In the genomic region with DNA sequence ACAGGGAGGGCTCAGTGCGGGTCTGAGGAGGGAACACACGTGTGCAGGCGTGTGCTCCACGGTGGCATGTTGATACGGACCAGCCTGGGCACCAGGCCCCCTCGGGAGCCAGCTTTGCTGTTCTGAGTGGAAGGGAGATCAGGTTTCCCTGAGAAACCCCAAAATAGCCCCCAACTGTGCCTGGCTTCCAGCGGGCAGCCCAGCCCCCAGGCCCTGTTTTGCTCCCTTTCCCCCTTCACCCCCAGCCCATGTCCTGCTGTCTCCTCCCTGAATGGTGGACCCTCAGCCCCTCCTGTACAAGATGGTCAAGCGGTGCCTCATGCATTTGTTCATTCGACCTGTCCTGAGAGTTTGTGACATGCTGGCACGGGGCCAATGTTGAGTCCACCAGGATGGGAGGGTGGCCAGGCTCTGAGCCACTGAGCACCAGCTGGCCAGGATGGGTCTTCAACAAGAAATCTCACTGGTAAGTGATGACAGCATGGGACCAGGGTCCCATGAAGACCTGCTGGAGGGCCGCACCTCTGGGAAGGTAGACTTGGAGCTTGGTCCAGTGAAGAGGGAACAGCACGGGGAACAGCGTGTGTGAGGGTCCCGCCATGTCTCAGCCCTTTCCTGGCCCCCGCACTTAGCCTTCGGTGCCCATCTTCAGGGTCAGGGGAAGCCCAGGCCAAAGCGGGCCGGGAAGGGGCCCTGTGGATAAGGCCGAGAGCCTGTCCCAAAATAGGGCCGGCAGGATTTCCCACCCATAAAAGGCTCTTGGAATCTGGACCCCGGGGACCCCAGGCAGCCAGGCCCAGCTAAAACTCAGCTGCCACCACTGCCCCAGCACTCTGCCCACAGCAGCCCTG, we compare ENCODE assay signal across 28 cellular contexts. TPM values are rescaled to one million over a fixed set of nuclear protein-coding genes. Genes with fewer than 3 reads are reported as not detected.
DNase-seq lines count a peak whose midpoint lies in the region; ATAC-seq, FAIRE-seq and TF ChIP-seq lines count a peak whose summit lies in the region.
"Had no signal": no experiment of that assay in that cellular context is flagged by ENCODE, and none has a peak within 500 bp of the region (broad histone marks: within the 10 kb centered on the region; RNA-seq: fewer than 3 reads in every experiment).

A gene with protein sequence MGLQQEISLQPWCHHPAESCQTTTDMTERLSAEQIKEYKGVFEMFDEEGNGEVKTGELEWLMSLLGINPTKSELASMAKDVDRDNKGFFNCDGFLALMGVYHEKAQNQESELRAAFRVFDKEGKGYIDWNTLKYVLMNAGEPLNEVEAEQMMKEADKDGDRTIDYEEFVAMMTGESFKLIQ (plus strand): TSS at position 419 of the 851 bp plus-strand sequence. CDS start 21 bp downstream, at position 440.

- H3K27me3 ChIP-seq in CD4-positive, alpha-beta T cell (ENCODE audit: control insufficient read depth, insufficient read depth, low read length): no peaks in the 10 kb centered on the region
- no peaks in the 10 kb centered on the region for H3K27me3 ChIP-seq in RWPE2 (ENCODE audit: insufficient read depth, poor library complexity, severe bottlenecking)
- peaks cover 5 to 34% of the 10 kb centered on the region in 2 experiments for H3K27me3 ChIP-seq in HepG2 (ENCODE audit: control insufficient read depth in 1 of 2, insufficient read depth in 2 of 2, low read length in 2 of 2)
- H3K27me3 ChIP-seq in colonic mucosa: no peaks in the 10 kb centered on the region
- no peaks in the 10 kb centered on the region for H3K27me3 ChIP-seq in A673 (replicated peaks; ENCODE audit: insufficient read depth, low read depth, low read length, poor library complexity)
- H3K27me3 ChIP-seq in GM23338 (ENCODE audit: insufficient read depth): no peaks in the 10 kb centered on the region
- H3K27me3 ChIP-seq: testis, vagina had no signal

- WGBS in HepG2 (ENCODE audit: low lambda C conversion rate): 74% methylated on average over 13 of the region's 21 CpGs

- H4K20me1 ChIP-seq in HepG2 (ENCODE audit: insufficient read depth, low read length): no peaks in the 10 kb centered on the region
- H4K20me1 ChIP-seq in GM23338 (replicated peaks; ENCODE audit: insufficient read depth): no peaks in the 10 kb centered on the region

- POLR2A ChIA-PET in CD4-positive, alpha-beta T cell (lab: Charles Lee): no interaction called here
- POLR2A ChIA-PET in HepG2 (lab: Yijun Ruan, JAX): interaction anchor here (0.6 to 1.5 kb wide), 2 partner anchors 18 to 305 kb away, joined by 3 to 4 read pairs; no protein-coding TSS in a partner anchor
- POLR2A ChIA-PET in A673 (lab: Charles Lee; ENCODE audit: low non-redundant PET): interaction anchor here (0.6 kb wide), 1 partner anchor 489 kb away, joined by 10 read pairs; no protein-coding TSS in a partner anchor

- no peak for TF ChIP-seq CTCF in CD4-positive, alpha-beta T cell (IDR thresholded peaks at IDR 0.05)
- TF ChIP-seq CTCF in RWPE2 (IDR thresholded peaks at IDR 0.05; ENCODE audit: poor library complexity, severe bottlenecking) (no peak), HepG2 (CRISPR knock-in tag; IDR thresholded peaks at IDR 0.05) (no peak), colonic mucosa (IDR thresholded peaks at IDR 0.05) (no peak), A673 (conservative IDR thresholded peaks at IDR 0.05; ENCODE audit: low read depth, low read length) (no peak), GM23338 (conservative IDR thresholded peaks at IDR 0.05; ENCODE audit: low read depth in 2 of 2) (no peak)

- in situ Hi-C loops in HepG2 (cut with HindIII; ENCODE audit: extremely low pct_ligation_motif_present, low pct_unique_long_range_greater_than_20kb): no loop called here

- TF ChIP-seq RAD21 in HepG2 (CRISPR knock-in tag; IDR thresholded peaks at IDR 0.05): no peak

- H3K4me1 Mint-ChIP-seq in CD4-positive, alpha-beta T cell (ENCODE audit: low read depth): peaks cover 4% of the 10 kb centered on the region
- H3K4me1 Mint-ChIP-seq in GM23338: peaks cover 13% of the 10 kb centered on the region

- H3K4me3 Mint-ChIP-seq in CD4-positive, alpha-beta T cell: peak within 1 kb of the TSS; percentile 58
- no peak within 1 kb of the TSS for H3K4me3 Mint-ChIP-seq in GM23338

- H3K27ac ChIP-seq in CD4-positive, alpha-beta T cell (ENCODE audit: low read depth, low read length): no peak within 1 kb of the TSS
- H3K27ac ChIP-seq in RWPE2 (ENCODE audit: poor library complexity, severe bottlenecking) (no peak within 1 kb of the TSS), HepG2 (ENCODE audit: extremely low read length, insufficient read depth, low read length) (no peak within 1 kb of the TSS), colonic mucosa (no peak within 1 kb of the TSS), A673 (ENCODE audit: low read depth, low read length, poor library complexity, severe bottlenecking) (no peak within 1 kb of the TSS), GM23338 (ENCODE audit: low read depth) (no peak within 1 kb of the TSS)
- H3K27ac ChIP-seq: foreskin keratinocyte, lower lobe of right lung, testis, vagina had no signal

- H3K36me3 ChIP-seq in RWPE2 (ENCODE audit: low read depth) (no peaks in the 10 kb centered on the region), HepG2 (replicated peaks in 1 of 2; ENCODE audit: control insufficient read depth in 1 of 2, insufficient read depth in 2 of 2, low read length in 2 of 2) (no peaks in the 10 kb centered on the region), colonic mucosa (no peaks in the 10 kb centered on the region), A673 (ENCODE audit: insufficient read depth, low read length, poor library complexity, severe bottlenecking) (no peaks in the 10 kb centered on the region), GM23338 (ENCODE audit: insufficient read depth) (no peaks in the 10 kb centered on the region)
- H3K36me3 ChIP-seq: lower lobe of right lung, vagina had no signal

- FAIRE-seq in HepG2 (lab: Jason Lieb, UNC): no peak
- FAIRE-seq: astrocyte, H54, keratinocyte had no signal

- no peak for DNase-seq in CD4-positive, alpha-beta T cell
- DNase-seq in RWPE2 (ENCODE audit: low spot score): peak; percentile 54
- DNase-seq in HepG2 (ENCODE audit: low spot score): no peak
- peak; percentile 61 for DNase-seq in sciatic nerve (ENCODE audit: low spot score)
- no peak for DNase-seq in NCI-H187 treated with DMSO at 0.1 percent for 48 hours (lab: John Stamatoyannopoulos, UW)
- DNase-seq in colonic mucosa: no peak
- DNase-seq in A673 (ENCODE audit: low spot score): no peak
- DNase-seq in GM23338 (ENCODE audit: low spot score): no peak
- DNase-seq: activated CD4-positive, alpha-beta T cell treated with anti-CD3 and anti-CD28 coated beads, Interleukin-2, amount 50 U/mL, for 48 hours; activated CD8-positive, alpha-beta memory T cell treated with anti-CD3 and anti-CD28 coated beads, Interleukin-2, amount 50 U/mL, for 4 hours; activated naive CD4-positive, alpha-beta T cell treated with anti-CD3 and anti-CD28 coated beads, Interleukin-2, amount 50 U/mL, for 16 hours; C1 segment of cervical spinal cord; cerebellar nuclear complex; effector CD8-positive, alpha-beta T cell; foreskin keratinocyte; NCI-H1694; NCI-H2171 treated with DMSO at 0.1 percent for 48 hours; NCI-H69; stimulated activated CD4-positive, alpha-beta T cell treated with anti-CD3 and anti-CD28 coated beads, Interleukin-4, amount 100 ng/mL, for 1 hour; stimulated activated naive CD4-positive, alpha-beta T cell; SW 1271; testis had no signal

- no peaks in the 10 kb centered on the region for H3K9me3 Mint-ChIP-seq in CD4-positive, alpha-beta T cell
- no peaks in the 10 kb centered on the region for H3K9me3 Mint-ChIP-seq in GM23338

- H3K27me3 Mint-ChIP-seq in CD4-positive, alpha-beta T cell: no peaks in the 10 kb centered on the region
- peaks cover 9% of the 10 kb centered on the region for H3K27me3 Mint-ChIP-seq in GM23338 (ENCODE audit: insufficient read depth, low read depth, poor library complexity)

- no peak within 1 kb of the TSS for H3K27ac Mint-ChIP-seq in CD4-positive, alpha-beta T cell
- H3K27ac Mint-ChIP-seq in GM23338: no peak within 1 kb of the TSS

- H2AFZ ChIP-seq in HepG2 (ENCODE audit: low read length) (no peak within 1 kb of the TSS), GM23338 (no peak within 1 kb of the TSS)

- intact Hi-C loops in CD4-positive, alpha-beta T cell (cut with DNase I, micrococcal nuclease): loop anchor here in 1 of 2 experiments (5.0 kb wide), 1 partner anchor 217 kb away; no protein-coding TSS in a partner anchor
- intact Hi-C loops in HepG2 (cut with micrococcal nuclease; ENCODE audit: unreplicated experiment) (no loop called here), sciatic nerve (cut with DNase I) (no loop called here), colonic mucosa (cut with DNase I) (no loop called here), A673 (cut with micrococcal nuclease; ENCODE audit: unreplicated experiment) (no loop called here)

- CTCF ChIA-PET in CD4-positive, alpha-beta T cell (lab: Charles Lee): no interaction called here
- CTCF ChIA-PET in HepG2 (lab: Yijun Ruan, JAX; ENCODE audit: low intra/inter-chr PET ratio, low total read pairs): no interaction called here
- CTCF ChIA-PET in A673 (lab: Charles Lee): no interaction called here

- BruUV-seq in HepG2 (replicated peaks; lab: Mats Ljungman, UMichigan) (no TSS peak), A673 (replicated peaks; lab: Mats Ljungman, UMichigan) (no TSS peak)

- H3K79me2 ChIP-seq in HepG2 (ENCODE audit: insufficient read depth, low read length): no peaks in the 10 kb centered on the region
- no peaks in the 10 kb centered on the region for H3K79me2 ChIP-seq in GM23338 (replicated peaks; ENCODE audit: insufficient read depth)

- TF ChIP-seq EP300 in HepG2 (IDR thresholded peaks at IDR 0.05; ENCODE audit: low read depth in 2 of 2, low read length in 2 of 2) (no peak), HepG2 (CRISPR knock-in tag; IDR thresholded peaks at IDR 0.05; ENCODE audit: borderline replicate concordance) (no peak)

- H3K4me2 ChIP-seq in HepG2 (ENCODE audit: low read depth, low read length) (peak within 1 kb of the TSS; percentile 76), GM23338 (no peak within 1 kb of the TSS)

- H3K4me1 ChIP-seq in RWPE2 (ENCODE audit: insufficient read depth, poor library complexity, severe bottlenecking): no peaks in the 10 kb centered on the region
- peaks cover 46% of the 10 kb centered on the region for H3K4me1 ChIP-seq in HepG2 (ENCODE audit: insufficient read depth, low read length)
- H3K4me1 ChIP-seq in colonic mucosa: peaks cover 14% of the 10 kb centered on the region
- peaks cover 13% of the 10 kb centered on the region for H3K4me1 ChIP-seq in A673 (ENCODE audit: insufficient read depth, low read length, poor library complexity, severe bottlenecking)
- peaks cover 2% of the 10 kb centered on the region; the same call in 1 of the 2 replicates for H3K4me1 ChIP-seq in GM23338 (ENCODE audit: insufficient read depth)
- H3K4me1 ChIP-seq: foreskin keratinocyte had no signal

- no peak within 1 kb of the TSS for H3K4me3 ChIP-seq in RWPE2 (ENCODE audit: severe bottlenecking)
- H3K4me3 ChIP-seq in HepG2 (replicated peaks in 1 of 3; ENCODE audit: insufficient read depth in 1 of 3, low read depth in 2 of 3, low read length in 3 of 3): peak within 1 kb of the TSS in 1 of 3 experiments; percentile 60; a peak in 1 of 6 replicates
- H3K4me3 ChIP-seq in colonic mucosa: no peak within 1 kb of the TSS
- H3K4me3 ChIP-seq in A673 (ENCODE audit: low read depth, low read length, poor library complexity, severe bottlenecking): no peak within 1 kb of the TSS
- H3K4me3 ChIP-seq in GM23338: no peak within 1 kb of the TSS
- H3K4me3 ChIP-seq: lower lobe of right lung, testis, vagina had no signal

- H3K9ac ChIP-seq in HepG2 (ENCODE audit: insufficient read depth, low read depth, low read length): peak within 1 kb of the TSS; percentile 40; the same call in 1 of the 2 replicates
- H3K9ac ChIP-seq in colonic mucosa (ENCODE audit: low read depth in 2 of 2, low read length in 2 of 2): no peak within 1 kb of the TSS

- no peak for TF ChIP-seq POLR2A in HepG2 (IDR thresholded peaks at IDR 0.05; ENCODE audit: insufficient read depth in 1 of 2, low read depth in 2 of 2, low read length in 2 of 2)

- no peak for ATAC-seq in CD4-positive, alpha-beta T cell (ENCODE audit: poor library complexity)
- ATAC-seq in RWPE2 (ENCODE audit: low read depth): no peak
- ATAC-seq in HepG2: no peak
- ATAC-seq in sciatic nerve: no peak
- no peak for ATAC-seq in GM23338
- ATAC-seq: esophagus mucosa, foreskin keratinocyte, lower lobe of right lung had no signal

- 0 out of 2 replicates have a peak, but pooled peaks cover 11% of the 10 kb centered on the region for H3F3A ChIP-seq in GM23338 (replicated peaks; ENCODE audit: low read depth)

- H3K9me3 ChIP-seq in CD4-positive, alpha-beta T cell (ENCODE audit: control insufficient read depth, low read length): no peaks in the 10 kb centered on the region
- H3K9me3 ChIP-seq in RWPE2 (ENCODE audit: severe bottlenecking): no peaks in the 10 kb centered on the region
- no peaks in the 10 kb centered on the region for H3K9me3 ChIP-seq in HepG2 (ENCODE audit: low read length)
- no peaks in the 10 kb centered on the region for H3K9me3 ChIP-seq in colonic mucosa
- H3K9me3 ChIP-seq in A673 (ENCODE audit: low read depth, low read length, poor library complexity, severe bottlenecking): no peaks in the 10 kb centered on the region
- H3K9me3 ChIP-seq: lower lobe of right lung, testis, vagina had no signal

- no peaks in the 10 kb centered on the region for H3K9me2 ChIP-seq in GM23338 (ENCODE audit: insufficient read depth)

- H3K36me3 Mint-ChIP-seq in CD4-positive, alpha-beta T cell (ENCODE audit: low read depth): no peaks in the 10 kb centered on the region
- no peaks in the 10 kb centered on the region; the same call in 1 of the 3 replicates for H3K36me3 Mint-ChIP-seq in GM23338 (ENCODE audit: low read depth)

RNA-seq across cellular contexts. Expression of the gene that starts here (rescaled TPM):
- total RNA-seq in CD4-positive, alpha-beta T cell: under 1 TPM; 0.47 to 0.69 TPM
- total RNA-seq in HepG2 (2016; rRNA removed; fragmentation: Illumina TruSeq; extraction: Trizol) (0.11 TPM in 1 of 2 replicates, not detected in the other), sciatic nerve (0.49 TPM), colonic mucosa (under 1 TPM in 1 of 2 donors, not detected in 1; 0.17 TPM), A673 (2021) (0.28 TPM in 1 of 2 replicates, not detected in the other)
- not detected in 2 replicates for total RNA-seq in HepG2 (2016; cell fraction: cytosol; rRNA removed; fragmentation: Illumina TruSeq; extraction: Trizol; ENCODE audit: low read depth)
- total RNA-seq in HepG2 (2016; cell fraction: insoluble cytoplasmic fraction; rRNA removed; fragmentation: Illumina TruSeq; extraction: Trizol): 0.13 TPM in 1 of 2 replicates, not detected in the other
- total RNA-seq in HepG2 (2016; cell fraction: membrane; rRNA removed; fragmentation: Illumina TruSeq; extraction: Trizol): not detected in 2 replicates
- not detected in 2 replicates for total RNA-seq in HepG2 (2016; cell fraction: nucleus; rRNA removed; fragmentation: Illumina TruSeq; extraction: Trizol)
- polyA plus RNA-seq in HepG2 (2011; rRNA removed) (0.12 TPM in 1 of 2 replicates, not detected in the other), GM23338 (2016; fragmentation: Nextera tagmentation; extraction: Ambion mirVana) (0.42 TPM in 1 of 2 replicates, not detected in the other)
- not detected in 2 replicates for polyA plus RNA-seq in HepG2 (2011; cell fraction: cytosol; rRNA removed)
- polyA plus RNA-seq in HepG2 (2011; cell fraction: nucleus; rRNA removed): 0.80 and 1.5 TPM in 2 replicates
- polyA plus RNA-seq in HepG2 (2012): not detected in 2 replicates
- not detected in 2 replicates for polyA plus RNA-seq in HepG2 (2016; cell fraction: cytosol; fragmentation: Illumina TruSeq; extraction: Trizol; ENCODE audit: low read depth)
- polyA plus RNA-seq in HepG2 (2016; cell fraction: insoluble cytoplasmic fraction; fragmentation: Illumina TruSeq; extraction: Trizol; ENCODE audit: low read depth): not detected in 2 replicates
- polyA plus RNA-seq in HepG2 (2016; cell fraction: membrane; fragmentation: Illumina TruSeq; extraction: Trizol; ENCODE audit: low read depth): not detected in 2 replicates
- 0.38 and 0.87 TPM in 2 replicates for polyA plus RNA-seq in HepG2 (2016; cell fraction: nucleus; fragmentation: Illumina TruSeq; extraction: Trizol; ENCODE audit: insufficient read depth, low read depth)
- not detected in 2 replicates for polyA minus RNA-seq in HepG2 (2011; rRNA and poly(A)+ RNA removed; ENCODE audit: low replicate concordance)
- polyA minus RNA-seq in HepG2 (2011; cell fraction: cytosol; rRNA and poly(A)+ RNA removed): not detected in 2 replicates
- polyA minus RNA-seq in HepG2 (2011; cell fraction: nucleus; rRNA and poly(A)+ RNA removed): 0.64 TPM in 1 of 2 replicates, not detected in the other
- total RNA-seq in GM23338 (2014; rRNA removed; shearing (Covaris generic)): 0.82 and 0.87 TPM in 2 replicates
- total RNA-seq: foreskin keratinocyte, lower lobe of right lung had no signal

Comparison
In these comparisons a context has a peak if more than half of its experiments do, and no peak if none do; other contexts are left out.
1. Peak in DNase-seq in sciatic nerve; RNA of the gene not detected or under 1 TPM.